1 cellular context compared by ENCODE assay signal in the genomic region with DNA sequence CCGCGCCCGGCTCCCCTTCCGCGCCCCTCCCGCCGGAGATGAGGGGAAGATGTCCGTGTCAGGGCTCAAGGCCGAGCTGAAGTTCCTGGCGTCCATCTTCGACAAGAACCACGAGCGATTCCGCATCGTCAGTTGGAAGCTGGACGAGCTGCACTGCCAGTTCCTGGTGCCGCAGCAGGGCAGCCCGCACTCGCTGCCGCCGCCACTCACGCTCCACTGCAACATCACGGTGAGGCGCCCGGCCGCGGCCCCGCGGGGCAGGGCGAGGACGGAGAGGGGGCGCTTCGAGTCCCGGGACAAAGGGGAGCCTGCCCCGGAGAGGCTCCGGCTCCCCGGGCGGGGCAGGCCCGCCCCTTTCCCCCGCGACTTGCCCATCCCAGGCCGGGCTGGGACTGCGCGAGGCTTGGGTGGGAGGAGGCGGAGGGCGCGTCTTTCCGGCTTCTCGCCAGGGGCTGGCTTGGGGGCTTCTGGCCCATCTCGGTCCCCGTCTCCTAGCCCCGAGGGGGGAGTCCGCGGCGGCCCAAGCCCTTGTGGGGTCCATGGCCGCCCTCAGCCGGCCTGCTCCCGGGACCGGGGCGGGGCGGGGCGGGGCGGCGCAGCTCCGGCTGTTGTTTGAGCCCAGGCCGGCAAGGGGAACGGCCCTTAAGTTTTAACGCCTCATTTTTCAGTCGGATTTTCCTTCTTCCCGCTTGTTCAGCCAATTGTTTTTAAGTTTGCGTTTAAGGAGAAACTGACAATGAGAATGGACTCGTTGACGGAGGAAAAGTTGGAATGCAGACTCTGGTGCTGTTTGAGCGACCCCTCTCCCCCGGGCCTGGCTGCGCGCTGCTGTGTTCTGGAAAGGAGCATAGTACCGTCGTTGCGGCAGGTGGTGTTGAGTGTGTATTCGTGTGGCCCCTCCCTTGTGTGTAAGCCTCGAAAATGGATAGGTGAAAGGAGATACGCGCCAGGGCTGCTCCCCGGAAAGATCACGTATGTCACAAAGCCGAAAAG.
TF ChIP-seq lines count a peak whose summit lies in the region.

No MANE protein-coding gene starts in this region.

TF ChIP-seq in GM12878, 131 proteins besides CTCF, POLR2A, EP300 and RAD21 (continued from another document and continues in another):
- TF ChIP-seq, protein P1, sequence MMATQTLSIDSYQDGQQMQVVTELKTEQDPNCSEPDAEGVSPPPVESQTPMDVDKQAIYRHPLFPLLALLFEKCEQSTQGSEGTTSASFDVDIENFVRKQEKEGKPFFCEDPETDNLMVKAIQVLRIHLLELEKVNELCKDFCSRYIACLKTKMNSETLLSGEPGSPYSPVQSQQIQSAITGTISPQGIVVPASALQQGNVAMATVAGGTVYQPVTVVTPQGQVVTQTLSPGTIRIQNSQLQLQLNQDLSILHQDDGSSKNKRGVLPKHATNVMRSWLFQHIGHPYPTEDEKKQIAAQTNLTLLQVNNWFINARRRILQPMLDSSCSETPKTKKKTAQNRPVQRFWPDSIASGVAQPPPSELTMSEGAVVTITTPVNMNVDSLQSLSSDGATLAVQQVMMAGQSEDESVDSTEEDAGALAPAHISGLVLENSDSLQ (IDR thresholded peaks at IDR 0.05), result peak; percentile 16; the same call in 1 of the 2 replicates
- TF ChIP-seq ZNF622 (IDR thresholded peaks at IDR 0.05) (no peak), POLR2AphosphoS2 (IDR thresholded peaks at IDR 0.05; ENCODE audit: low read depth, low read length) (no peak), ZZZ3 (IDR thresholded peaks at IDR 0.05; ENCODE audit: control insufficient read depth, insufficient read length, low read depth) (no peak), GATAD2B (conservative IDR thresholded peaks at IDR 0.05; ENCODE audit: low read depth) (peak; percentile 55), ZBED1 (IDR thresholded peaks at IDR 0.05; ENCODE audit: borderline replicate concordance) (no peak), TAF1 (IDR thresholded peaks at IDR 0.05; ENCODE audit: borderline replicate concordance, low read depth, low read length) (no peak), NFIC (IDR thresholded peaks at IDR 0.05; ENCODE audit: low read depth, low read length) (no peak), NFXL1 (IDR thresholded peaks at IDR 0.05; ENCODE audit: borderline replicate concordance) (no peak), BHLHE40 (IDR thresholded peaks at IDR 0.05; ENCODE audit: borderline replicate concordance in 1 of 2, low read depth in 2 of 2, low read length in 1 of 2) (no peak), YBX1 (IDR thresholded peaks at IDR 0.05) (no peak), RCOR1 (conservative IDR thresholded peaks at IDR 0.05; ENCODE audit: low read depth, low read length) (no peak), CREM (IDR thresholded peaks at IDR 0.05; ENCODE audit: low read depth) (no peak), YY1 (IDR thresholded peaks at IDR 0.05; ENCODE audit: low read depth, low read length) (peak; percentile 58), RAD51 (IDR thresholded peaks at IDR 0.05) (no peak), HDAC2 (IDR thresholded peaks at IDR 0.05) (0 out of 2 replicates have a peak, but pooled peaks have one; percentile 12), SUPT20H (IDR thresholded peaks at IDR 0.05; ENCODE audit: borderline replicate concordance, control insufficient read depth, low read depth, low read length) (no peak), RB1 (IDR thresholded peaks at IDR 0.05; ENCODE audit: borderline replicate concordance) (no peak), ZNF274 (IDR thresholded peaks at IDR 0.05; ENCODE audit: insufficient read depth, insufficient read length) (no peak), KAT2A (conservative IDR thresholded peaks at IDR 0.05; ENCODE audit: control insufficient read depth, low read depth, low read length) (no peak), HDAC6 (IDR thresholded peaks at IDR 0.05; ENCODE audit: unreplicated experiment) (no peak), NRF1 (conservative IDR thresholded peaks at IDR 0.05; ENCODE audit: low read depth, low read length) (no peak), PAX5 (IDR thresholded peaks at IDR 0.05; ENCODE audit: borderline replicate concordance, low read depth, low read length) (no peak), SMAD5 (IDR thresholded peaks at IDR 0.05; ENCODE audit: low read depth) (no peak), ZNF217 (IDR thresholded peaks at IDR 0.05) (no peak), SPI1 (IDR thresholded peaks at IDR 0.05; ENCODE audit: borderline replicate concordance, insufficient read depth, low read depth, low read length) (no peak), PML (IDR thresholded peaks at IDR 0.05; ENCODE audit: low read length) (no peak), ASH2L (IDR thresholded peaks at IDR 0.05; ENCODE audit: borderline replicate concordance, low read depth) (no peak), SIX5 (IDR thresholded peaks at IDR 0.05; ENCODE audit: low read depth, low read length, severe bottlenecking) (no peak), IRF4 (IDR thresholded peaks at IDR 0.05; ENCODE audit: low read depth, low read length) (no peak), NR2F1 (conservative IDR thresholded peaks at IDR 0.05) (no peak), HCFC1 (IDR thresholded peaks at IDR 0.05; ENCODE audit: low read length) (0 out of 2 replicates have a peak, but pooled peaks have one; percentile 10), BACH1 (IDR thresholded peaks at IDR 0.05; ENCODE audit: borderline replicate concordance) (no peak; the same call in 1 of the 2 replicates), KLF5 (IDR thresholded peaks at IDR 0.05; ENCODE audit: partially characterized antibody) (peak; percentile 18), PAX8 (IDR thresholded peaks at IDR 0.05) (no peak), HDGF (IDR thresholded peaks at IDR 0.05) (no peak), RUNX3 (IDR thresholded peaks at IDR 0.05; ENCODE audit: low read length) (no peak), JUNB (IDR thresholded peaks at IDR 0.05) (no peak), MXI1 (IDR thresholded peaks at IDR 0.05; ENCODE audit: low read depth, low read length) (0 out of 2 replicates have a peak, but pooled peaks have one; percentile 13), POLR2AphosphoS5 (IDR thresholded peaks at IDR 0.05; ENCODE audit: low read length) (peak; percentile 22), ZNF384 (IDR thresholded peaks at IDR 0.05; ENCODE audit: borderline replicate concordance, low read depth, low read length) (no peak), SREBF1 (IDR thresholded peaks at IDR 0.05; ENCODE audit: low read length) (no peak)
- TF ChIP-seq, protein P2, sequence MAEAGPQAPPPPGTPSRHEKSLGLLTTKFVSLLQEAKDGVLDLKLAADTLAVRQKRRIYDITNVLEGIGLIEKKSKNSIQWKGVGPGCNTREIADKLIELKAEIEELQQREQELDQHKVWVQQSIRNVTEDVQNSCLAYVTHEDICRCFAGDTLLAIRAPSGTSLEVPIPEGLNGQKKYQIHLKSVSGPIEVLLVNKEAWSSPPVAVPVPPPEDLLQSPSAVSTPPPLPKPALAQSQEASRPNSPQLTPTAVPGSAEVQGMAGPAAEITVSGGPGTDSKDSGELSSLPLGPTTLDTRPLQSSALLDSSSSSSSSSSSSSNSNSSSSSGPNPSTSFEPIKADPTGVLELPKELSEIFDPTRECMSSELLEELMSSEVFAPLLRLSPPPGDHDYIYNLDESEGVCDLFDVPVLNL (IDR thresholded peaks at IDR 0.05; ENCODE audit: low read depth, low read length), result no peak
- TF ChIP-seq, protein P3, sequence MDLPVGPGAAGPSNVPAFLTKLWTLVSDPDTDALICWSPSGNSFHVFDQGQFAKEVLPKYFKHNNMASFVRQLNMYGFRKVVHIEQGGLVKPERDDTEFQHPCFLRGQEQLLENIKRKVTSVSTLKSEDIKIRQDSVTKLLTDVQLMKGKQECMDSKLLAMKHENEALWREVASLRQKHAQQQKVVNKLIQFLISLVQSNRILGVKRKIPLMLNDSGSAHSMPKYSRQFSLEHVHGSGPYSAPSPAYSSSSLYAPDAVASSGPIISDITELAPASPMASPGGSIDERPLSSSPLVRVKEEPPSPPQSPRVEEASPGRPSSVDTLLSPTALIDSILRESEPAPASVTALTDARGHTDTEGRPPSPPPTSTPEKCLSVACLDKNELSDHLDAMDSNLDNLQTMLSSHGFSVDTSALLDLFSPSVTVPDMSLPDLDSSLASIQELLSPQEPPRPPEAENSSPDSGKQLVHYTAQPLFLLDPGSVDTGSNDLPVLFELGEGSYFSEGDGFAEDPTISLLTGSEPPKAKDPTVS (IDR thresholded peaks at IDR 0.05; ENCODE audit: low read depth, low read length), result no peak
- TF ChIP-seq, protein P4, sequence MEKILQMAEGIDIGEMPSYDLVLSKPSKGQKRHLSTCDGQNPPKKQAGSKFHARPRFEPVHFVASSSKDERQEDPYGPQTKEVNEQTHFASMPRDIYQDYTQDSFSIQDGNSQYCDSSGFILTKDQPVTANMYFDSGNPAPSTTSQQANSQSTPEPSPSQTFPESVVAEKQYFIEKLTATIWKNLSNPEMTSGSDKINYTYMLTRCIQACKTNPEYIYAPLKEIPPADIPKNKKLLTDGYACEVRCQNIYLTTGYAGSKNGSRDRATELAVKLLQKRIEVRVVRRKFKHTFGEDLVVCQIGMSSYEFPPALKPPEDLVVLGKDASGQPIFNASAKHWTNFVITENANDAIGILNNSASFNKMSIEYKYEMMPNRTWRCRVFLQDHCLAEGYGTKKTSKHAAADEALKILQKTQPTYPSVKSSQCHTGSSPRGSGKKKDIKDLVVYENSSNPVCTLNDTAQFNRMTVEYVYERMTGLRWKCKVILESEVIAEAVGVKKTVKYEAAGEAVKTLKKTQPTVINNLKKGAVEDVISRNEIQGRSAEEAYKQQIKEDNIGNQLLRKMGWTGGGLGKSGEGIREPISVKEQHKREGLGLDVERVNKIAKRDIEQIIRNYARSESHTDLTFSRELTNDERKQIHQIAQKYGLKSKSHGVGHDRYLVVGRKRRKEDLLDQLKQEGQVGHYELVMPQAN (conservative IDR thresholded peaks at IDR 0.05), result peak; percentile 45
- TF ChIP-seq, protein P5, sequence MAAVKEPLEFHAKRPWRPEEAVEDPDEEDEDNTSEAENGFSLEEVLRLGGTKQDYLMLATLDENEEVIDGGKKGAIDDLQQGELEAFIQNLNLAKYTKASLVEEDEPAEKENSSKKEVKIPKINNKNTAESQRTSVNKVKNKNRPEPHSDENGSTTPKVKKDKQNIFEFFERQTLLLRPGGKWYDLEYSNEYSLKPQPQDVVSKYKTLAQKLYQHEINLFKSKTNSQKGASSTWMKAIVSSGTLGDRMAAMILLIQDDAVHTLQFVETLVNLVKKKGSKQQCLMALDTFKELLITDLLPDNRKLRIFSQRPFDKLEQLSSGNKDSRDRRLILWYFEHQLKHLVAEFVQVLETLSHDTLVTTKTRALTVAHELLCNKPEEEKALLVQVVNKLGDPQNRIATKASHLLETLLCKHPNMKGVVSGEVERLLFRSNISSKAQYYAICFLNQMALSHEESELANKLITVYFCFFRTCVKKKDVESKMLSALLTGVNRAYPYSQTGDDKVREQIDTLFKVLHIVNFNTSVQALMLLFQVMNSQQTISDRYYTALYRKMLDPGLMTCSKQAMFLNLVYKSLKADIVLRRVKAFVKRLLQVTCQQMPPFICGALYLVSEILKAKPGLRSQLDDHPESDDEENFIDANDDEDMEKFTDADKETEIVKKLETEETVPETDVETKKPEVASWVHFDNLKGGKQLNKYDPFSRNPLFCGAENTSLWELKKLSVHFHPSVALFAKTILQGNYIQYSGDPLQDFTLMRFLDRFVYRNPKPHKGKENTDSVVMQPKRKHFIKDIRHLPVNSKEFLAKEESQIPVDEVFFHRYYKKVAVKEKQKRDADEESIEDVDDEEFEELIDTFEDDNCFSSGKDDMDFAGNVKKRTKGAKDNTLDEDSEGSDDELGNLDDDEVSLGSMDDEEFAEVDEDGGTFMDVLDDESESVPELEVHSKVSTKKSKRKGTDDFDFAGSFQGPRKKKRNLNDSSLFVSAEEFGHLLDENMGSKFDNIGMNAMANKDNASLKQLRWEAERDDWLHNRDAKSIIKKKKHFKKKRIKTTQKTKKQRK (IDR thresholded peaks at IDR 0.05; ENCODE audit: low read depth, low read length), result no peak
- TF ChIP-seq, protein P6, sequence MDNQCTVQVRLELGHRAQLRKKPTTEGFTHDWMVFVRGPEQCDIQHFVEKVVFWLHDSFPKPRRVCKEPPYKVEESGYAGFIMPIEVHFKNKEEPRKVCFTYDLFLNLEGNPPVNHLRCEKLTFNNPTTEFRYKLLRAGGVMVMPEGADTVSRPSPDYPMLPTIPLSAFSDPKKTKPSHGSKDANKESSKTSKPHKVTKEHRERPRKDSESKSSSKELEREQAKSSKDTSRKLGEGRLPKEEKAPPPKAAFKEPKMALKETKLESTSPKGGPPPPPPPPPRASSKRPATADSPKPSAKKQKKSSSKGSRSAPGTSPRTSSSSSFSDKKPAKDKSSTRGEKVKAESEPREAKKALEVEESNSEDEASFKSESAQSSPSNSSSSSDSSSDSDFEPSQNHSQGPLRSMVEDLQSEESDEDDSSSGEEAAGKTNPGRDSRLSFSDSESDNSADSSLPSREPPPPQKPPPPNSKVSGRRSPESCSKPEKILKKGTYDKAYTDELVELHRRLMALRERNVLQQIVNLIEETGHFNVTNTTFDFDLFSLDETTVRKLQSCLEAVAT (IDR thresholded peaks at IDR 0.05), result no peak
- TF ChIP-seq, protein P7, sequence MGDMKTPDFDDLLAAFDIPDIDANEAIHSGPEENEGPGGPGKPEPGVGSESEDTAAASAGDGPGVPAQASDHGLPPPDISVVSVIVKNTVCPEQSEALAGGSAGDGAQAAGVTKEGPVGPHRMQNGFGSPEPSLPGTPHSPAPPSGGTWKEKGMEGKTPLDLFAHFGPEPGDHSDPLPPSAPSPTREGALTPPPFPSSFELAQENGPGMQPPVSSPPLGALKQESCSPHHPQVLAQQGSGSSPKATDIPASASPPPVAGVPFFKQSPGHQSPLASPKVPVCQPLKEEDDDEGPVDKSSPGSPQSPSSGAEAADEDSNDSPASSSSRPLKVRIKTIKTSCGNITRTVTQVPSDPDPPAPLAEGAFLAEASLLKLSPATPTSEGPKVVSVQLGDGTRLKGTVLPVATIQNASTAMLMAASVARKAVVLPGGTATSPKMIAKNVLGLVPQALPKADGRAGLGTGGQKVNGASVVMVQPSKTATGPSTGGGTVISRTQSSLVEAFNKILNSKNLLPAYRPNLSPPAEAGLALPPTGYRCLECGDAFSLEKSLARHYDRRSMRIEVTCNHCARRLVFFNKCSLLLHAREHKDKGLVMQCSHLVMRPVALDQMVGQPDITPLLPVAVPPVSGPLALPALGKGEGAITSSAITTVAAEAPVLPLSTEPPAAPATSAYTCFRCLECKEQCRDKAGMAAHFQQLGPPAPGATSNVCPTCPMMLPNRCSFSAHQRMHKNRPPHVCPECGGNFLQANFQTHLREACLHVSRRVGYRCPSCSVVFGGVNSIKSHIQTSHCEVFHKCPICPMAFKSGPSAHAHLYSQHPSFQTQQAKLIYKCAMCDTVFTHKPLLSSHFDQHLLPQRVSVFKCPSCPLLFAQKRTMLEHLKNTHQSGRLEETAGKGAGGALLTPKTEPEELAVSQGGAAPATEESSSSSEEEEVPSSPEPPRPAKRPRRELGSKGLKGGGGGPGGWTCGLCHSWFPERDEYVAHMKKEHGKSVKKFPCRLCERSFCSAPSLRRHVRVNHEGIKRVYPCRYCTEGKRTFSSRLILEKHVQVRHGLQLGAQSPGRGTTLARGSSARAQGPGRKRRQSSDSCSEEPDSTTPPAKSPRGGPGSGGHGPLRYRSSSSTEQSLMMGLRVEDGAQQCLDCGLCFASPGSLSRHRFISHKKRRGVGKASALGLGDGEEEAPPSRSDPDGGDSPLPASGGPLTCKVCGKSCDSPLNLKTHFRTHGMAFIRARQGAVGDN (IDR thresholded peaks at IDR 0.05), result no peak
- TF ChIP-seq, protein P8, sequence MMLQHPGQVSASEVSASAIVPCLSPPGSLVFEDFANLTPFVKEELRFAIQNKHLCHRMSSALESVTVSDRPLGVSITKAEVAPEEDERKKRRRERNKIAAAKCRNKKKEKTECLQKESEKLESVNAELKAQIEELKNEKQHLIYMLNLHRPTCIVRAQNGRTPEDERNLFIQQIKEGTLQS (IDR thresholded peaks at IDR 0.05; ENCODE audit: borderline replicate concordance, extremely low read depth, low read depth, low read length), result no peak
